Comparison of ENCODE assay signal across 1 cellular context in the genomic region with DNA sequence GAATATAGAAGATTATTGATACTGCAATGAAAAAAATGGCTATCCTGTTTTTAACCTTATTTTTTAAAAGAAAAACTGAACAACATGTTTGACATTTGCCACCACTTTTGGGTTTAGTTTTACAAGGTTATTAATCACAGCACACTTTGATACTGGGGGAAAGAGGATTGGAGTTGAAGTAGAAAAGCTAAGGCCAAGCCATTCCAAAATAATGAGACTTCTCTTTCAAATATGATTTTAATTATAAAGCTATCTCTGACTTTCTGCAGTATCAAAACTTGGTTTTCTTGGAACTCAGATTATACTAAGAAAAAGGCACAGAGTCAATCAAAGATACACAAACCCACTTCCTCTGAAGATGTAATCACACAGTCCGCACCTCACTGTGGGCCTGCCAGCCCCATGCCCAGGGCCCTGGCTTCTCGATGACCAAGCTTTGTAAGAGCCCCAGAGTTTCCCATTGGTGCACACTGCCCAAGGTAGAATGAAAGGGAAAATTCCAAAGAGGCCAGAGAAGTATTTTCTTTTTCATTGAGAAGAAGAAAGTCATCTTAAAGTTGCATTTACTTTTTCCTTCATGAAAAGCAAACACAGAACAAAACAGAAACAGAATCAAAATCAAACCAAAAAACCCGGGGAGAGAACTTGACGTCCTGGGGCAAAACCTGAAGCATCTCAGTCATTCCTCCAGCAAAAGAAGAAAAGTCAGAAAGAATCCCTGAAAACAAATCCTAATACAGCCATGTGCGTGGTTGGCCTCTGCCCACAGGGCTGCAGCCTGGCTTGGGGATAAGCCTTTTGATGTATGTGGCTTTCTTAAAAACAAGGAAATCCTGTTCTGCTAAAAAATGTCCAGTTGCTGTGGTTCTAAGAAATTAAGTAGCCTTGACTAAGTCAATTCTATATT.
TF ChIP-seq lines count a peak whose summit lies in the region.

No MANE protein-coding gene starts in this region.

TF ChIP-seq in GM23338, 12 proteins besides CTCF, POLR2A, EP300 and RAD21 (continued from another document):
- TF ChIP-seq, protein P1, sequence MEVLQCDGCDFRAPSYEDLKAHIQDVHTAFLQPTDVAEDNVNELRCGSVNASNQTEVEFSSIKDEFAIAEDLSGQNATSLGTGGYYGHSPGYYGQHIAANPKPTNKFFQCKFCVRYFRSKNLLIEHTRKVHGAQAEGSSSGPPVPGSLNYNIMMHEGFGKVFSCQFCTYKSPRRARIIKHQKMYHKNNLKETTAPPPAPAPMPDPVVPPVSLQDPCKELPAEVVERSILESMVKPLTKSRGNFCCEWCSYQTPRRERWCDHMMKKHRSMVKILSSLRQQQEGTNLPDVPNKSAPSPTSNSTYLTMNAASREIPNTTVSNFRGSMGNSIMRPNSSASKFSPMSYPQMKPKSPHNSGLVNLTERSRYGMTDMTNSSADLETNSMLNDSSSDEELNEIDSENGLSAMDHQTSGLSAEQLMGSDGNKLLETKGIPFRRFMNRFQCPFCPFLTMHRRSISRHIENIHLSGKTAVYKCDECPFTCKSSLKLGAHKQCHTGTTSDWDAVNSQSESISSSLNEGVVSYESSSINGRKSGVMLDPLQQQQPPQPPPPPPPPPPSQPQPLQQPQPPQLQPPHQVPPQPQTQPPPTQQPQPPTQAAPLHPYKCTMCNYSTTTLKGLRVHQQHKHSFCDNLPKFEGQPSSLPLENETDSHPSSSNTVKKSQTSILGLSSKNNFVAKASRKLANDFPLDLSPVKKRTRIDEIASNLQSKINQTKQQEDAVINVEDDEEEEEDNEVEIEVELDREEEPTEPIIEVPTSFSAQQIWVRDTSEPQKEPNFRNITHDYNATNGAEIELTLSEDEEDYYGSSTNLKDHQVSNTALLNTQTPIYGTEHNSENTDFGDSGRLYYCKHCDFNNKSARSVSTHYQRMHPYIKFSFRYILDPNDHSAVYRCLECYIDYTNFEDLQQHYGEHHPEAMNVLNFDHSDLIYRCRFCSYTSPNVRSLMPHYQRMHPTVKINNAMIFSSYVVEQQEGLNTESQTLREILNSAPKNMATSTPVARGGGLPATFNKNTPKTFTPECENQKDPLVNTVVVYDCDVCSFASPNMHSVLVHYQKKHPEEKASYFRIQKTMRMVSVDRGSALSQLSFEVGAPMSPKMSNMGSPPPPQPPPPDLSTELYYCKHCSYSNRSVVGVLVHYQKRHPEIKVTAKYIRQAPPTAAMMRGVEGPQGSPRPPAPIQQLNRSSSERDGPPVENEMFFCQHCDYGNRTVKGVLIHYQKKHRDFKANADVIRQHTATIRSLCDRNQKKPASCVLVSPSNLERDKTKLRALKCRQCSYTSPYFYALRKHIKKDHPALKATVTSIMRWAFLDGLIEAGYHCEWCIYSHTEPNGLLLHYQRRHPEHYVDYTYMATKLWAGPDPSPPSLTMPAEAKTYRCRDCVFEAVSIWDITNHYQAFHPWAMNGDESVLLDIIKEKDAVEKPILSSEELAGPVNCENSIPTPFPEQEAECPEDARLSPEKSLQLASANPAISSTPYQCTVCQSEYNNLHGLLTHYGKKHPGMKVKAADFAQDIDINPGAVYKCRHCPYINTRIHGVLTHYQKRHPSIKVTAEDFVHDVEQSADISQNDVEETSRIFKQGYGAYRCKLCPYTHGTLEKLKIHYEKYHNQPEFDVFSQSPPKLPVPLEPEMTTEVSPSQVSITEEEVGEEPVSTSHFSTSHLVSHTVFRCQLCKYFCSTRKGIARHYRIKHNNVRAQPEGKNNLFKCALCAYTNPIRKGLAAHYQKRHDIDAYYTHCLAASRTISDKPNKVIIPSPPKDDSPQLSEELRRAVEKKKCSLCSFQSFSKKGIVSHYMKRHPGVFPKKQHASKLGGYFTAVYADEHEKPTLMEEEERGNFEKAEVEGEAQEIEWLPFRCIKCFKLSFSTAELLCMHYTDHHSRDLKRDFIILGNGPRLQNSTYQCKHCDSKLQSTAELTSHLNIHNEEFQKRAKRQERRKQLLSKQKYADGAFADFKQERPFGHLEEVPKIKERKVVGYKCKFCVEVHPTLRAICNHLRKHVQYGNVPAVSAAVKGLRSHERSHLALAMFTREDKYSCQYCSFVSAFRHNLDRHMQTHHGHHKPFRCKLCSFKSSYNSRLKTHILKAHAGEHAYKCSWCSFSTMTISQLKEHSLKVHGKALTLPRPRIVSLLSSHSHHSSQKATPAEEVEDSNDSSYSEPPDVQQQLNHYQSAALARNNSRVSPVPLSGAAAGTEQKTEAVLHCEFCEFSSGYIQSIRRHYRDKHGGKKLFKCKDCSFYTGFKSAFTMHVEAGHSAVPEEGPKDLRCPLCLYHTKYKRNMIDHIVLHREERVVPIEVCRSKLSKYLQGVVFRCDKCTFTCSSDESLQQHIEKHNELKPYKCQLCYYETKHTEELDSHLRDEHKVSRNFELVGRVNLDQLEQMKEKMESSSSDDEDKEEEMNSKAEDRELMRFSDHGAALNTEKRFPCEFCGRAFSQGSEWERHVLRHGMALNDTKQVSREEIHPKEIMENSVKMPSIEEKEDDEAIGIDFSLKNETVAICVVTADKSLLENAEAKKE (CRISPR knock-in tag; IDR thresholded peaks at IDR 0.05) = no peak
- no peak for TF ChIP-seq ZNF114 (CRISPR knock-in tag; IDR thresholded peaks at IDR 0.05)
TF ChIP-seq in GM23338: peak in this region for 0.
